ENCODE assay signal across 22 cellular contexts in genomic region chr7:45153238-45153637, GRCh38. TPM values are rescaled to one million over a fixed set of nuclear protein-coding genes. Genes with fewer than 3 reads are reported as not detected.
A peak's percentile ranks its signal among the peaks of the same experiment; 100 is the strongest.
DNase-seq lines count a peak whose midpoint lies in the region; ATAC-seq, FAIRE-seq and TF ChIP-seq lines count a peak whose summit lies in the region.
"Had no signal": no experiment of that assay in that cellular context is flagged by ENCODE, and none has a peak within 500 bp of the region (broad histone marks: within the 10 kb centered on the region; RNA-seq: fewer than 3 reads in every experiment).

No MANE protein-coding gene starts in this region.

- H2AFZ ChIP-seq in HepG2 (ENCODE audit: low read length) (no peak overlapping the region), smooth muscle cell (ENCODE audit: low read depth) (no peak overlapping the region)

- intact Hi-C loops in HepG2 (cut with micrococcal nuclease; ENCODE audit: unreplicated experiment), result loop anchor here (5.0 to 10.0 kb wide), 2 partner anchors 432 to 509 kb away; no protein-coding TSS in a partner anchor
- intact Hi-C loops in right lobe of liver (cut with DNase I), result loop anchor here (5.0 to 10.0 kb wide), 3 partner anchors 104 to 712 kb away; no protein-coding TSS in a partner anchor
- intact Hi-C loops in aorta (cut with DNase I), result loop anchor here in 1 of 2 donors (10.0 kb wide), 1 partner anchor 712 kb away; no protein-coding TSS in a partner anchor
- intact Hi-C loops in esophagus muscularis mucosa (cut with DNase I), result loop anchor here (10.0 kb wide), 1 partner anchor 702 kb away; no protein-coding TSS in a partner anchor
- intact Hi-C loops in stomach (cut with DNase I; ENCODE audit: low total_unique reads), result loop anchor here (10.0 kb wide), 1 partner anchor 712 kb away; no protein-coding TSS in a partner anchor

- H3K79me2 ChIP-seq in HepG2 (ENCODE audit: insufficient read depth, low read length), result no peaks in the 10 kb centered on the region
- H3K79me2 ChIP-seq in smooth muscle cell (ENCODE audit: low read depth), result no peaks in the 10 kb centered on the region

- no peak for DNase-seq in HepG2 (ENCODE audit: low spot score)
- DNase-seq in right lobe of liver, result no peak
- DNase-seq in NB4 (ENCODE audit: low read depth), result peak; percentile 67
- DNase-seq in dermis microvascular lymphatic vessel endothelial cell (ENCODE audit: low read depth in 2 of 2), result peak; percentile 26 to 33
- peak; percentile 20 to 28 for DNase-seq in aorta
- DNase-seq in esophagus muscularis mucosa (ENCODE audit: extremely low spot score), result no peak
- no peak for DNase-seq in smooth muscle cell (lab: John Stamatoyannopoulos, UW; ENCODE audit: unreplicated experiment)
- DNase-seq in stomach, result no peak
- DNase-seq: activated CD4-positive, alpha-beta T cell treated with anti-CD3 and anti-CD28 coated beads, Interleukin-2, amount 10 ng/mL, durations not matched to agents 7 days and 5 days; activated CD8-positive, alpha-beta memory T cell treated with anti-CD3 and anti-CD28 coated beads, Interleukin-2, amount 50 U/mL, for 4 hours; activated naive CD4-positive, alpha-beta T cell; anterior cingulate cortex; DMS79; foreskin keratinocyte; left cardiac atrium; midbrain; NCI-H1417; PC-3 had no signal

- POLR2A ChIA-PET in HepG2 (lab: Yijun Ruan, JAX), result no interaction called here

- H4K20me1 ChIP-seq in HepG2 (ENCODE audit: insufficient read depth, low read length), result no peaks in the 10 kb centered on the region
- H4K20me1 ChIP-seq in smooth muscle cell (ENCODE audit: low read depth), result no peaks in the 10 kb centered on the region

- TF ChIP-seq EP300 in HepG2 (IDR thresholded peaks at IDR 0.05; ENCODE audit: low read depth in 2 of 2, low read length in 2 of 2), result no peak
- no peak for TF ChIP-seq EP300 in HepG2 (CRISPR knock-in tag; IDR thresholded peaks at IDR 0.05; ENCODE audit: borderline replicate concordance)
- TF ChIP-seq EP300 in esophagus muscularis mucosa (IDR thresholded peaks at IDR 0.05), result no peak
- no peak for TF ChIP-seq EP300 in stomach (IDR thresholded peaks at IDR 0.05)

- FAIRE-seq in HepG2 (lab: Jason Lieb, UNC), result no peak
- FAIRE-seq: colon had no signal

- TF ChIP-seq CTCF in HepG2 (CRISPR knock-in tag; IDR thresholded peaks at IDR 0.05) (no peak), right lobe of liver (IDR thresholded peaks at IDR 0.05) (no peak), NB4 (IDR thresholded peaks at IDR 0.05; ENCODE audit: low read depth, low read length) (peak; percentile 30), esophagus muscularis mucosa (IDR thresholded peaks at IDR 0.05) (no peak), smooth muscle cell (IDR thresholded peaks at IDR 0.05; ENCODE audit: borderline replicate concordance, insufficient read depth, poor library complexity, severe bottlenecking) (no peak), stomach (IDR thresholded peaks at IDR 0.05) (no peak)

- H3K27ac ChIP-seq in HepG2 (ENCODE audit: extremely low read length, insufficient read depth, low read length), result no peak overlapping the region
- H3K27ac ChIP-seq in right lobe of liver, result no peak overlapping the region
- H3K27ac ChIP-seq in aorta (ENCODE audit: low read depth in 1 of 2, low read length in 2 of 2), result no peak overlapping the region
- H3K27ac ChIP-seq in esophagus muscularis mucosa (replicated peaks in 1 of 4), result no peak overlapping the region
- H3K27ac ChIP-seq in smooth muscle cell (ENCODE audit: low read depth), result no peak overlapping the region
- no peak overlapping the region for H3K27ac ChIP-seq in stomach
- H3K27ac ChIP-seq: foreskin keratinocyte, SJSA1 had no signal

- H3F3A ChIP-seq in smooth muscle cell (ENCODE audit: low read depth), result no peaks in the 10 kb centered on the region

- in situ Hi-C loops in HepG2 (cut with HindIII; ENCODE audit: extremely low pct_ligation_motif_present, low pct_unique_long_range_greater_than_20kb), result loop anchor here (5.0 to 25.0 kb wide), 2 partner anchors 109 to 434 kb away; no protein-coding TSS in a partner anchor

- H3K27me3 ChIP-seq in HepG2 (ENCODE audit: control insufficient read depth in 1 of 2, insufficient read depth in 2 of 2, low read length in 2 of 2) (peaks cover 6 to 59% of the 10 kb centered on the region in 2 experiments; a peak in 4 of 5 replicates), right lobe of liver (no peaks in the 10 kb centered on the region), aorta (ENCODE audit: control insufficient read depth in 1 of 2, insufficient read depth in 2 of 2, low read length in 1 of 2) (no peaks in the 10 kb centered on the region), esophagus muscularis mucosa (peaks cover 0 to 46% (median 6%) of the 10 kb centered on the region in 4 donors), smooth muscle cell (ENCODE audit: low read depth) (peaks cover 27% of the 10 kb centered on the region), stomach (peaks cover 0 to 46% (median 24%) of the 10 kb centered on the region in 3 donors)

- no peak overlapping the region for H3K4me2 ChIP-seq in HepG2 (ENCODE audit: low read depth, low read length)
- H3K4me2 ChIP-seq in smooth muscle cell, result no peak overlapping the region

- WGBS in HepG2 (ENCODE audit: low lambda C conversion rate), result 21% methylated on average over 3 of the region's 3 CpGs
- 38% methylated on average over 2 of the region's 3 CpGs for WGBS in right lobe of liver (ENCODE audit: insufficient coverage, low coverage, low lambda C conversion rate, missing lambda C conversion rate)
- 53 to 68% methylated on average over 3 of the region's 3 CpGs for WGBS in aorta, 2 donors
- WGBS in esophagus muscularis mucosa, result 43% methylated on average over 3 of the region's 3 CpGs
- 75% methylated on average over 3 of the region's 3 CpGs for WGBS in smooth muscle cell (ENCODE audit: low lambda C conversion rate)
- 36 to 79% (median 45%) methylated on average over 3 of the region's 3 CpGs for WGBS in stomach, 5 donors

- no peak for TF ChIP-seq RAD21 in HepG2 (CRISPR knock-in tag; IDR thresholded peaks at IDR 0.05)

- no peak; the same call in 2 of the 3 replicates for ATAC-seq in HepG2
- no peak for ATAC-seq in right lobe of liver
- ATAC-seq in aorta (ENCODE audit: low FRiP score), result no peak
- ATAC-seq: foreskin keratinocyte, left cardiac atrium, PC-3 had no signal

- H3K9me3 ChIP-seq in HepG2 (ENCODE audit: low read length), result no peaks in the 10 kb centered on the region
- no peaks in the 10 kb centered on the region for H3K9me3 ChIP-seq in right lobe of liver
- H3K9me3 ChIP-seq in aorta (ENCODE audit: control insufficient read depth, low read length), result no peaks in the 10 kb centered on the region
- H3K9me3 ChIP-seq in esophagus muscularis mucosa, result no peaks in the 10 kb centered on the region
- H3K9me3 ChIP-seq in smooth muscle cell (replicated peaks; ENCODE audit: low read depth), result no peaks in the 10 kb centered on the region
- no peaks in the 10 kb centered on the region for H3K9me3 ChIP-seq in stomach
- H3K9me3 ChIP-seq: SJSA1 had no signal

- H3K4me3 ChIP-seq in HepG2 (replicated peaks in 1 of 3; ENCODE audit: insufficient read depth in 1 of 3, low read depth in 2 of 3, low read length in 3 of 3) (no peak overlapping the region), right lobe of liver (no peak overlapping the region), NB4 (ENCODE audit: low read depth, low read length) (no peak overlapping the region), aorta (ENCODE audit: low read length in 2 of 2) (no peak overlapping the region), esophagus muscularis mucosa (no peak overlapping the region), smooth muscle cell (no peak overlapping the region), stomach (no peak overlapping the region)
- H3K4me3 ChIP-seq: SJSA1 had no signal

- no peak for TF ChIP-seq POLR2A in HepG2 (IDR thresholded peaks at IDR 0.05; ENCODE audit: insufficient read depth in 1 of 2, low read depth in 2 of 2, low read length in 2 of 2)
- TF ChIP-seq POLR2A in right lobe of liver (IDR thresholded peaks at IDR 0.05), result no peak
- no peak for TF ChIP-seq POLR2A in NB4 (IDR thresholded peaks at IDR 0.05; ENCODE audit: extremely low read depth, insufficient read length)
- TF ChIP-seq POLR2A in esophagus muscularis mucosa (IDR thresholded peaks at IDR 0.05; ENCODE audit: low read depth), result no peak
- TF ChIP-seq POLR2A in stomach (IDR thresholded peaks at IDR 0.05), result no peak

- H3K9ac ChIP-seq in HepG2 (ENCODE audit: insufficient read depth, low read depth, low read length), result no peak overlapping the region
- no peak overlapping the region for H3K9ac ChIP-seq in smooth muscle cell (ENCODE audit: low read depth)

- CTCF ChIA-PET in HepG2 (lab: Yijun Ruan, JAX; ENCODE audit: low intra/inter-chr PET ratio, low total read pairs), result interaction anchor here (2.7 kb wide), 1 partner anchor 107 kb away, joined by 37 read pairs; no protein-coding TSS in a partner anchor

- H3K4me1 ChIP-seq in HepG2 (ENCODE audit: insufficient read depth, low read length) (no peaks in the 10 kb centered on the region), right lobe of liver (no peaks in the 10 kb centered on the region), aorta (ENCODE audit: control insufficient read depth in 1 of 2, insufficient read depth in 2 of 2, low read length in 2 of 2) (no peaks in the 10 kb centered on the region), esophagus muscularis mucosa (peaks cover 0 to 18% (median 16%) of the 10 kb centered on the region in 4 donors), smooth muscle cell (ENCODE audit: low read depth) (no peaks in the 10 kb centered on the region), stomach (peaks cover 0 to 14% (median 10%) of the 10 kb centered on the region in 4 donors)
- H3K4me1 ChIP-seq: foreskin keratinocyte, SJSA1 had no signal

- no TSS peak for BruUV-seq in HepG2 (replicated peaks; lab: Mats Ljungman, UMichigan)

- no peaks in the 10 kb centered on the region for H3K36me3 ChIP-seq in HepG2 (replicated peaks in 1 of 2; ENCODE audit: control insufficient read depth in 1 of 2, insufficient read depth in 2 of 2, low read length in 2 of 2)
- no peaks in the 10 kb centered on the region for H3K36me3 ChIP-seq in right lobe of liver
- no peaks in the 10 kb centered on the region for H3K36me3 ChIP-seq in aorta (ENCODE audit: control insufficient read depth in 1 of 2, insufficient read depth in 2 of 2, low read length in 1 of 2)
- H3K36me3 ChIP-seq in esophagus muscularis mucosa, result no peaks in the 10 kb centered on the region
- H3K36me3 ChIP-seq in smooth muscle cell (ENCODE audit: low read depth), result no peaks in the 10 kb centered on the region
- no peaks in the 10 kb centered on the region for H3K36me3 ChIP-seq in stomach
- H3K36me3 ChIP-seq: SJSA1 had no signal

RNA-seq across cellular contexts. Expression of gene RAMP3, which starts 4.4 kb away (rescaled TPM):
- total RNA-seq in HepG2 (2016; rRNA removed; fragmentation: Illumina TruSeq; extraction: Trizol) (not detected in 2 replicates), right lobe of liver (10 to 100 TPM in 4 of 6 experiments, 1 to 10 TPM in 2; 3.6 to 25.9 (median 23.4) TPM), dermis microvascular lymphatic vessel endothelial cell (32.3 and 213 TPM in 2 replicates), aorta (10 to 100 TPM; 43.0 to 78.0 TPM), esophagus muscularis mucosa (100 to 1,000 TPM in 2 of 4 donors, 10 to 100 TPM in 2; 30.7 to 112 (median 77.2) TPM), smooth muscle cell (not detected in 2 replicates), stomach (10 to 100 TPM in 2 of 5 donors, 1 to 10 TPM in 3; 2.6 to 17.6 (median 6.2) TPM)
- total RNA-seq in HepG2 (2016; cell fraction: cytosol; rRNA removed; fragmentation: Illumina TruSeq; extraction: Trizol; ENCODE audit: low read depth), result not detected in 2 replicates
- total RNA-seq in HepG2 (2016; cell fraction: insoluble cytoplasmic fraction; rRNA removed; fragmentation: Illumina TruSeq; extraction: Trizol), result not detected in 2 replicates
- total RNA-seq in HepG2 (2016; cell fraction: membrane; rRNA removed; fragmentation: Illumina TruSeq; extraction: Trizol), result not detected in 2 replicates
- total RNA-seq in HepG2 (2016; cell fraction: nucleus; rRNA removed; fragmentation: Illumina TruSeq; extraction: Trizol), result not detected in 2 replicates
- polyA plus RNA-seq in HepG2 (2011; rRNA removed) (not detected in 2 replicates), aorta (10 to 100 TPM in 1 of 2 donors, 1 to 10 TPM in 1; 5.0 to 14.7 TPM), smooth muscle cell (not detected in 2 replicates), stomach (10 to 100 TPM; 10.3 to 21.8 (median 11.9) TPM)
- not detected in 2 replicates for polyA plus RNA-seq in HepG2 (2011; cell fraction: cytosol; rRNA removed)
- not detected in 2 replicates for polyA plus RNA-seq in HepG2 (2011; cell fraction: nucleus; rRNA removed)
- polyA plus RNA-seq in HepG2 (2012), result not detected in 2 replicates
- polyA plus RNA-seq in HepG2 (2016; cell fraction: cytosol; fragmentation: Illumina TruSeq; extraction: Trizol; ENCODE audit: low read depth), result not detected in 2 replicates
- polyA plus RNA-seq in HepG2 (2016; cell fraction: insoluble cytoplasmic fraction; fragmentation: Illumina TruSeq; extraction: Trizol; ENCODE audit: low read depth), result not detected in 2 replicates
- polyA plus RNA-seq in HepG2 (2016; cell fraction: membrane; fragmentation: Illumina TruSeq; extraction: Trizol; ENCODE audit: low read depth), result not detected in 2 replicates
- polyA plus RNA-seq in HepG2 (2016; cell fraction: nucleus; fragmentation: Illumina TruSeq; extraction: Trizol; ENCODE audit: insufficient read depth, low read depth), result not detected in 2 replicates
- polyA minus RNA-seq in HepG2 (2011; rRNA and poly(A)+ RNA removed; ENCODE audit: low replicate concordance), result not detected in 2 replicates
- polyA minus RNA-seq in HepG2 (2011; cell fraction: cytosol; rRNA and poly(A)+ RNA removed), result not detected in 2 replicates
- not detected in 2 replicates for polyA minus RNA-seq in HepG2 (2011; cell fraction: nucleus; rRNA and poly(A)+ RNA removed)
- total RNA-seq: activated CD4-positive, alpha-beta T cell treated with anti-CD3 and anti-CD28 coated beads, Interleukin-2, amount 10 ng/mL, durations not matched to agents 7 days and 5 days; CD8-positive, alpha-beta memory T cell; foreskin keratinocyte; LHCN-M2; PC-3; SJSA1 had no signal
- polyA plus RNA-seq: CD8-positive, alpha-beta memory T cell; foreskin keratinocyte had no signal

RNA-seq across cellular contexts. Expression of gene TBRG4, which starts 41.7 kb away (rescaled TPM):
- 87.8 and 90.3 TPM in 2 replicates for total RNA-seq in HepG2 (2016; rRNA removed; fragmentation: Illumina TruSeq; extraction: Trizol)
- 33.6 and 34.9 TPM in 2 replicates for total RNA-seq in HepG2 (2016; cell fraction: cytosol; rRNA removed; fragmentation: Illumina TruSeq; extraction: Trizol; ENCODE audit: low read depth)
- 87.0 and 89.8 TPM in 2 replicates for total RNA-seq in HepG2 (2016; cell fraction: insoluble cytoplasmic fraction; rRNA removed; fragmentation: Illumina TruSeq; extraction: Trizol)
- 33.7 and 38.0 TPM in 2 replicates for total RNA-seq in HepG2 (2016; cell fraction: membrane; rRNA removed; fragmentation: Illumina TruSeq; extraction: Trizol)
- total RNA-seq in HepG2 (2016; cell fraction: nucleus; rRNA removed; fragmentation: Illumina TruSeq; extraction: Trizol), result 82.0 and 84.8 TPM in 2 replicates
- polyA plus RNA-seq in HepG2 (2011; rRNA removed), result 107 and 122 TPM in 2 replicates
- 79.2 and 104 TPM in 2 replicates for polyA plus RNA-seq in HepG2 (2011; cell fraction: cytosol; rRNA removed)
- 370 and 388 TPM in 2 replicates for polyA plus RNA-seq in HepG2 (2011; cell fraction: nucleus; rRNA removed)
- polyA plus RNA-seq in HepG2 (2012), result 54.3 and 62.8 TPM in 2 replicates
- 11.2 and 11.7 TPM in 2 replicates for polyA plus RNA-seq in HepG2 (2016; cell fraction: cytosol; fragmentation: Illumina TruSeq; extraction: Trizol; ENCODE audit: low read depth)
- 71.7 and 72.0 TPM in 2 replicates for polyA plus RNA-seq in HepG2 (2016; cell fraction: insoluble cytoplasmic fraction; fragmentation: Illumina TruSeq; extraction: Trizol; ENCODE audit: low read depth)
- polyA plus RNA-seq in HepG2 (2016; cell fraction: membrane; fragmentation: Illumina TruSeq; extraction: Trizol; ENCODE audit: low read depth), result 17.4 and 18.6 TPM in 2 replicates
- 105 and 123 TPM in 2 replicates for polyA plus RNA-seq in HepG2 (2016; cell fraction: nucleus; fragmentation: Illumina TruSeq; extraction: Trizol; ENCODE audit: insufficient read depth, low read depth)
- 224 and 418 TPM in 2 replicates for polyA minus RNA-seq in HepG2 (2011; rRNA and poly(A)+ RNA removed; ENCODE audit: low replicate concordance)
- polyA minus RNA-seq in HepG2 (2011; cell fraction: cytosol; rRNA and poly(A)+ RNA removed), result 56.5 and 63.0 TPM in 2 replicates
- polyA minus RNA-seq in HepG2 (2011; cell fraction: nucleus; rRNA and poly(A)+ RNA removed), result 193 and 254 TPM in 2 replicates
- total RNA-seq in right lobe of liver, result 10 to 100 TPM; 33.0 to 57.1 (median 41.7) TPM
- 55.5 and 62.8 TPM in 2 replicates for total RNA-seq in dermis microvascular lymphatic vessel endothelial cell
- total RNA-seq in aorta, result 10 to 100 TPM; 35.0 to 41.4 TPM
- 10 to 100 TPM; 14.4 to 41.8 TPM for polyA plus RNA-seq in aorta
- 10 to 100 TPM; 45.7 to 60.1 (median 53.7) TPM for total RNA-seq in esophagus muscularis mucosa
- 21.8 and 30.2 TPM in 2 replicates for total RNA-seq in smooth muscle cell
- 48.3 and 52.5 TPM in 2 replicates for polyA plus RNA-seq in smooth muscle cell
- 100 to 1,000 TPM in 2 of 5 donors, 10 to 100 TPM in 3; 40.8 to 219 (median 79.5) TPM for total RNA-seq in stomach
- 10 to 100 TPM; 31.2 to 45.2 (median 32.2) TPM for polyA plus RNA-seq in stomach

Comparison
In these comparisons a context has a peak if more than half of its experiments do, and no peak if none do; other contexts are left out.
1. DNase-seq: peak in NB4 (single experiment), dermis microvascular lymphatic vessel endothelial cell (2 of 2) and aorta (2 of 2); none in HepG2 (single experiment), right lobe of liver (0 of 3), esophagus muscularis mucosa (single experiment), smooth muscle cell (single experiment) and stomach (single experiment).